Comparison of ENCODE assay signal across 1 cellular context in genomic region chr2:23692263-23692662, GRCh38.
TF ChIP-seq lines count a peak whose summit lies in the region.

No MANE protein-coding gene starts in this region.

TF ChIP-seq in GM12878, 131 proteins besides CTCF, POLR2A, EP300 and RAD21 (continued from another document):
- TF ChIP-seq CUX1 (IDR thresholded peaks at IDR 0.05; ENCODE audit: insufficient replicate concordance, low read depth, low read length) (no peak), ZNF687 (IDR thresholded peaks at IDR 0.05) (no peak), ZBTB33 (IDR thresholded peaks at IDR 0.05) (no peak), E4F1 (IDR thresholded peaks at IDR 0.05; ENCODE audit: borderline replicate concordance, partially characterized antibody) (no peak), IRF4 (IDR thresholded peaks at IDR 0.05; ENCODE audit: low read depth, low read length) (no peak), CHD4 (IDR thresholded peaks at IDR 0.05) (no peak), ATF2 (IDR thresholded peaks at IDR 0.05; ENCODE audit: low read length) (no peak), GABPA (IDR thresholded peaks at IDR 0.05; ENCODE audit: low read depth) (no peak)
